In genomic region chr6:87151786-87152527, GRCh38 we compare ENCODE assay signal across 8 cellular contexts. TPM values are rescaled to one million over a fixed set of nuclear protein-coding genes. Genes with fewer than 3 reads are reported as not detected.
DNase-seq lines count a peak whose midpoint lies in the region; ATAC-seq and TF ChIP-seq lines count a peak whose summit lies in the region.

No MANE protein-coding gene starts in this region.

- intact Hi-C loops in left cardiac atrium (cut with DNase I) (loop anchor here in 1 of 2 donors (10.0 kb wide), 1 partner anchor 53 kb away; no protein-coding TSS in a partner anchor), upper lobe of right lung (cut with DNase I) (no loop called here)

- no peaks in the 10 kb centered on the region for H3K36me3 Mint-ChIP-seq in progenitor cell of endocrine pancreas (ENCODE audit: insufficient read depth)

- peak overlapping the region; percentile 93 for H3K27ac ChIP-seq in upper lobe of right lung

- H3K4me1 ChIP-seq in adipocyte (ENCODE audit: control insufficient read depth, insufficient read depth, low read length) (peaks cover 29% of the 10 kb centered on the region), upper lobe of right lung (peaks cover 31% of the 10 kb centered on the region)

- peak overlapping the region; percentile 86 for H3K9ac ChIP-seq in adipocyte (ENCODE audit: low read length)

- peak overlapping the region; percentile 70 for H3K27ac Mint-ChIP-seq in progenitor cell of endocrine pancreas

- H3K27me3 ChIP-seq in adipocyte (replicated peaks; ENCODE audit: control insufficient read depth, insufficient read depth, low read length) (no peaks in the 10 kb centered on the region), upper lobe of right lung (no peaks in the 10 kb centered on the region)

- no peaks in the 10 kb centered on the region for H3K9me3 ChIP-seq in adipocyte (ENCODE audit: control insufficient read depth, low read length)
- H3K9me3 ChIP-seq in upper lobe of right lung: no peaks in the 10 kb centered on the region

- TF ChIP-seq CTCF in progenitor cell of endocrine pancreas (IDR thresholded peaks at IDR 0.05; ENCODE audit: unreplicated experiment) (no peak), upper lobe of right lung (IDR thresholded peaks at IDR 0.05) (no peak)

- H3K4me1 Mint-ChIP-seq in progenitor cell of endocrine pancreas (ENCODE audit: low read depth): peaks cover 27% of the 10 kb centered on the region

- no peaks in the 10 kb centered on the region for H3K36me3 ChIP-seq in adipocyte (ENCODE audit: control insufficient read depth, insufficient read depth, low read length, severe bottlenecking)
- H3K36me3 ChIP-seq in upper lobe of right lung: no peaks in the 10 kb centered on the region

- DNase-seq in D341Med (ENCODE audit: low spot score): peak; percentile 16
- DNase-seq in HuH-7.5 (ENCODE audit: low spot score): peak; percentile 35
- peak; percentile 51 for DNase-seq in T follicular helper cell (ENCODE audit: low read depth)
- peak; percentile 74 for DNase-seq in adipocyte (ENCODE audit: low read depth)
- peak; percentile 75 for DNase-seq in left cardiac atrium
- peak; percentile 51 for DNase-seq in progenitor cell of endocrine pancreas (ENCODE audit: low spot score, unreplicated experiment)
- peak; percentile 86 for DNase-seq in upper lobe of right lung

- H3K9me3 Mint-ChIP-seq in progenitor cell of endocrine pancreas (ENCODE audit: low read depth): peaks cover 2% of the 10 kb centered on the region

- peak overlapping the region; percentile 72 for H3K4me3 Mint-ChIP-seq in progenitor cell of endocrine pancreas (ENCODE audit: low read depth)

- ATAC-seq in GM21360 (IDR thresholded peaks at IDR 0.05; ENCODE audit: unreplicated experiment) (peak; percentile 35), left cardiac atrium (peak; percentile 53 to 57), upper lobe of right lung (peak; percentile 61)

- peaks cover 2% of the 10 kb centered on the region for H3K27me3 Mint-ChIP-seq in progenitor cell of endocrine pancreas

- peak overlapping the region; percentile 79 for H3K4me3 ChIP-seq in adipocyte (ENCODE audit: low read length)
- H3K4me3 ChIP-seq in upper lobe of right lung: peak overlapping the region; percentile 71

RNA-seq across cellular contexts. Expression of gene ZNF292, which starts 3.4 kb away (rescaled TPM):
- total RNA-seq in left cardiac atrium (10 to 100 TPM; 37.1 to 39.1 TPM), progenitor cell of endocrine pancreas (63.3 and 67.9 TPM in 2 replicates), upper lobe of right lung (34.0 TPM)

RNA-seq across cellular contexts. Expression of gene CGA, which starts 57.1 kb away (rescaled TPM):
- total RNA-seq in left cardiac atrium: 1 to 10 TPM; 1.2 to 5.6 TPM
- 5.5 and 7.1 TPM in 2 replicates for total RNA-seq in progenitor cell of endocrine pancreas
- not detected for total RNA-seq in upper lobe of right lung

Comparison
In these comparisons a context has a peak if more than half of its experiments do, and no peak if none do; other contexts are left out.
1. Peak in every context shown above with its lines: DNase-seq, ATAC-seq, H3K4me3 ChIP-seq and H3K27ac ChIP-seq.
2. DNase-seq: peak in every context shown above with its lines; median percentile 86 in upper lobe of right lung; 75 in left cardiac atrium; 74 in adipocyte; 51 in T follicular helper cell; 51 in progenitor cell of endocrine pancreas; 35 in HuH-7.5; 16 in D341Med.